In the genomic region with DNA sequence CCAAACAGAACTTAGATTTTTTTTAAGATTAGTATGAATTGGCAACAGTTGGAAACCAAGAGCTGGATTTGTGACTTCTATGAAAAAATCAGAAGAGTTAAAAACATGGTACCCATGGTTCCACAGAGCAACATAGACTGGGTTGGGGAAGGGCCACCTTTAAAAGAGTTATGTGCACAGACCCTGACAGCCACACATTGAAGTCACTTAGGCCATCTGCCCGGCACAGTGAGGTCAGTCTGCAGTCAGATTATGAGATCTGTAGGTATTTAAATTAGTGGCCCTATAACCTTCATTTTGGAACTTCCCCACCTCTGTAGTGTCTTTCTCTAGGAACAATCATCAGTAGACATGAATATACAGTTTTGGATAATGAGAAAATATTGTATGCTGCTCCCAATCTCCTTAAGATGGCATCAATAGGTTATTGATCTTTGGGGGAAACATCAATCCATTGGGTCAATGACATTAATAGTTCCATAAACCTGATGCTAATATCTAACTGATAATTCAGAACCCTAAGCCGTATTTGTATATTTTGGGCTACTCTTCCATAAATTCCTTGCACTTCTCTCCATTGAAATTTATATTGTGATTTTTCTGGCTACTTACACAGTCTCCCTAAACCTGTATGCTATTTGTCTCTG, we compare ENCODE assay signal across 1 cellular context.
TF ChIP-seq lines count a peak whose summit lies in the region.

No MANE protein-coding gene starts in this region.

TF ChIP-seq in endothelial cell of umbilical vein, 7 proteins besides CTCF, POLR2A, EP300 and RAD21:
- TF ChIP-seq, protein P1, sequence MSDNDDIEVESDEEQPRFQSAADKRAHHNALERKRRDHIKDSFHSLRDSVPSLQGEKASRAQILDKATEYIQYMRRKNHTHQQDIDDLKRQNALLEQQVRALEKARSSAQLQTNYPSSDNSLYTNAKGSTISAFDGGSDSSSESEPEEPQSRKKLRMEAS (IDR thresholded peaks at IDR 0.05; ENCODE audit: insufficient read depth, insufficient read length) = no peak
- no peak for TF ChIP-seq GATA2 (IDR thresholded peaks at IDR 0.05; ENCODE audit: insufficient read depth, insufficient read length, low read depth, low read length)
- TF ChIP-seq JUN (IDR thresholded peaks at IDR 0.05; ENCODE audit: borderline replicate concordance, insufficient read depth, insufficient read length, low read depth) = no peak
- peak; percentile 92 for TF ChIP-seq POLR2AphosphoS5 (IDR thresholded peaks at IDR 0.05; ENCODE audit: insufficient read depth, low read depth, low read length)
- TF ChIP-seq FOS (IDR thresholded peaks at IDR 0.05; ENCODE audit: borderline replicate concordance, insufficient read depth, low read length) = no peak
